29 cellular contexts compared by ENCODE assay signal in the genomic region with DNA sequence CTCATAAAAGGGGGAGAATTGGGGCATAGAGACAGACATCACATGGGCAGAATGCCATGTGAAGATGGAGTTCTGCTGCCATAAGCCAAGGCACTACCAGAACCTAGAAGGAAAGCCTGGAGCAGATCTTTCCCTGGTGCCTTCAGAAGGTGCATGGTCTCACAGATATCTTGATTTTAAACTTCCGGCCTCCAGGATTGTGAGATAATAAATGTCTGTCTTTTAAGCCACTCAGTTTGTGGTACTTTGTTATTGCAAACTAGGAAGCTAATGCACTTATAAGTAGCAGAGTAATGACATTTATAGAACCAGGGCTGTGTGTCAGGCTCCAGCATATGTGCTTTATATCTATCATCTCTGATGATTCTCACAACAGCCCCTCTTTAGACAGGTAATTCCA.
"Had no signal": no experiment of that assay in that cellular context is flagged by ENCODE, and none has a peak within 500 bp of the region (broad histone marks: within the 10 kb centered on the region; RNA-seq: fewer than 3 reads in every experiment).

No MANE protein-coding gene starts in this region.

- H3K79me2 ChIP-seq: parathyroid adenoma had no signal

- H3K4me3 ChIP-seq: neural progenitor cell, ovary, psoas muscle, right lobe of liver, sigmoid colon, suprapubic skin, testis, tibial artery, transverse colon, upper lobe of right lung, uterus had no signal

- H3K4me1 ChIP-seq: parathyroid adenoma, psoas muscle, right lobe of liver, sigmoid colon, suprapubic skin, testis, transverse colon, upper lobe of right lung, uterus had no signal

- DNase-seq: natural killer cell; occipital lobe; ovary; posterior cingulate gyrus; psoas muscle; right cardiac atrium; right lobe of liver; sigmoid colon; small intestine; stimulated activated CD4-positive, alpha-beta T cell treated with anti-CD3 and anti-CD28 coated beads, Interleukin-15, amount 100 ng/mL, for 24 hours; stimulated activated CD4-positive, alpha-beta T cell treated with anti-CD3 and anti-CD28 coated beads, Interleukin-2, amount 100 ng/mL, for 24 hours; stimulated activated CD4-positive, alpha-beta T cell treated with anti-CD3 and anti-CD28 coated beads, Interleukin-2, amount 100 ng/mL, for 48 hours; stimulated activated CD4-positive, alpha-beta T cell treated with anti-CD3 and anti-CD28 coated beads, Interleukin-4, amount 100 ng/mL, for 24 hours; stimulated activated naive CD4-positive, alpha-beta T cell; stimulated activated naive CD8-positive, alpha-beta T cell treated with anti-CD3 and anti-CD28 coated beads, Interleukin-15, amount 100 ng/mL, for 72 hours; stimulated activated naive CD8-positive, alpha-beta T cell treated with anti-CD3 and anti-CD28 coated beads, Interleukin-15, Interleukin-2, amounts not matched to agents 100 U/mL and 50 U/mL, for 24 hours; substantia nigra; testis; tibial artery; transverse colon; upper lobe of right lung; uterus had no signal

- H3K4me2 ChIP-seq: neural progenitor cell had no signal

- H3K4me3 Mint-ChIP-seq: natural killer cell; nephron; neural progenitor cell; stimulated activated memory B cell treated with anti-CD40 and anti-IgM and Interleukin-4, amounts not matched to agents 10 μg/mL and 1 μg/mL and 100 μg/mL, for 72 hours; stimulated activated naive CD8-positive, alpha-beta T cell treated with anti-CD3 and anti-CD28 coated beads, Interleukin-15, amount 100 ng/mL, for 72 hours; type B pancreatic cell had no signal

- H3K27ac Mint-ChIP-seq: natural killer cell; nephron; neural progenitor cell; progenitor cell of endocrine pancreas; stimulated activated memory B cell treated with anti-CD40 and anti-IgM and Interleukin-4, amounts not matched to agents 10 μg/mL and 1 μg/mL and 100 μg/mL, for 72 hours; stimulated activated naive CD8-positive, alpha-beta T cell treated with anti-CD3 and anti-CD28 coated beads, Interleukin-15, amount 100 ng/mL, for 72 hours; type B pancreatic cell had no signal

- ATAC-seq: natural killer cell; psoas muscle; right cardiac atrium; right lobe of liver; stimulated activated memory B cell treated with anti-CD40 and anti-IgM and Interleukin-4, amounts not matched to agents 10 μg/mL and 1 μg/mL and 100 μg/mL, for 72 hours; stimulated activated naive CD8-positive, alpha-beta T cell treated with anti-CD3 and anti-CD28 coated beads, Interleukin-15, amount 100 ng/mL, for 72 hours; stimulated activated naive CD8-positive, alpha-beta T cell treated with anti-CD3 and anti-CD28 coated beads, Interleukin-15, Interleukin-2, amounts not matched to agents 100 U/mL and 50 U/mL, for 24 hours; upper lobe of right lung had no signal

- H3K27ac ChIP-seq: neural progenitor cell, ovary, parathyroid adenoma, psoas muscle, right lobe of liver, sigmoid colon, suprapubic skin, testis, tibial artery, transverse colon, upper lobe of right lung, uterus had no signal

- H3K27me3 ChIP-seq: neural progenitor cell, ovary, right lobe of liver, sigmoid colon, suprapubic skin, testis, tibial artery, transverse colon, upper lobe of right lung, uterus had no signal

- H3K9me3 ChIP-seq: ovary, psoas muscle, right lobe of liver, sigmoid colon, suprapubic skin, testis, tibial artery, transverse colon, upper lobe of right lung, uterus had no signal

- H3K36me3 ChIP-seq: neural progenitor cell, ovary, right lobe of liver, sigmoid colon, suprapubic skin, tibial artery, transverse colon, upper lobe of right lung, uterus had no signal

- H3K9me3 Mint-ChIP-seq: nephron, neural progenitor cell, type B pancreatic cell had no signal

- H3K4me1 Mint-ChIP-seq: natural killer cell; nephron; stimulated activated memory B cell treated with anti-CD40 and anti-IgM and Interleukin-4, amounts not matched to agents 10 μg/mL and 1 μg/mL and 100 μg/mL, for 72 hours; stimulated activated naive CD8-positive, alpha-beta T cell treated with anti-CD3 and anti-CD28 coated beads, Interleukin-15, amount 100 ng/mL, for 72 hours had no signal

- H3K36me3 Mint-ChIP-seq: natural killer cell; neural progenitor cell; stimulated activated memory B cell treated with anti-CD40 and anti-IgM and Interleukin-4, amounts not matched to agents 10 μg/mL and 1 μg/mL and 100 μg/mL, for 72 hours; type B pancreatic cell had no signal
